ENCODE assay signal across 8 cellular contexts in the genomic region with DNA sequence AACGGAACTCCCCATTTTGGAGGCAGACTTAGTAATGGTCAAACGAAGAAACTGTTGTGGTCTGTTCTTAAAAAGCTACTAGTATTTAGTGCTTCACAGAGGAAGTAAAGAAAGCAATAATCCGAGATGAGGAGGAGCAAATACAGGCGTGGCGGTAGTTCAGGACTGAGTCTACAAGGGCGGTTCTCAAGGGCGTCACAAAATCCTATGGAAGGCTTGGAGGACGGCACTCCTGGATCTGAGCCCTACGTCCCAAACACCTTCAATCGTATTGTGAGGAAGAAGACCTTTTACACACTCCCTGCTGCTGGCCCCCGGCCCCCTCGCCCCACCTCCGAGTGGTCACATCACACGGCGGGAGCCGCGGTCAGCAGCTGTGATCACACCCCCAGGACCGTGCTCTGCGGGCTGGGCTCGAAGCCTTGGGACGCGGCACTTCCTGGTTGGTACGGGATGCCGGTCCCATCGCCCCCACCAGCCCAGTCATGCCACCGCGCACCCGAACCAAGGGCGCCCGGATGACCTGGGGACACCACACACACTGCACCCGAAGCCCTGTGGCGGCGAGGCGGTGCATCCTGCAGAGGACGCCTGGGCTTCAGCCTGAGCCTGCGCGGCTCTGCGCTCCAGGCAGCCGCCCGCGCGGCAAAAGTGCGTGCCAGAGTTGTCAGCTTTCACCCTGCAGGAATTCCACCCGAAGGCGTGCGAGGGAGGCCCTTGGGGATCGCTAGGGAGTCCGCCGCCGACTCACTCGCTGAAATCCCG. TPM values are rescaled to one million over a fixed set of nuclear protein-coding genes. Genes with fewer than 3 reads are reported as not detected.
A peak's percentile ranks its signal among the peaks of the same experiment; 100 is the strongest.
DNase-seq lines count a peak whose midpoint lies in the region; ATAC-seq lines count a peak whose summit lies in the region.

No MANE protein-coding gene starts in this region.

- H3K9ac ChIP-seq in endocrine pancreas (ENCODE audit: control insufficient read depth, insufficient read depth, low read length) (peak overlapping the region; percentile 58), mesendoderm (ENCODE audit: low read length) (peak overlapping the region; percentile 71)

- H3K27me3 ChIP-seq in endocrine pancreas (ENCODE audit: control insufficient read depth, insufficient read depth, low read length) (no peaks in the 10 kb centered on the region), mesendoderm (ENCODE audit: insufficient read depth, low read length, poor library complexity) (peaks cover 2% of the 10 kb centered on the region)

- no peaks in the 10 kb centered on the region for H3K79me2 ChIP-seq in mesendoderm (ENCODE audit: control insufficient read depth, insufficient read depth, low read length)

- peaks cover 18% of the 10 kb centered on the region for H3K4me1 Mint-ChIP-seq in activated CD4-positive, alpha-beta memory T cell treated with anti-CD3 and anti-CD28 coated beads for 36 hours (ENCODE audit: low read depth)
- peaks cover 19 to 20% of the 10 kb centered on the region in 2 donors for H3K4me1 Mint-ChIP-seq in stimulated activated naive B cell treated with anti-CD40 and anti-IgM and Interleukin-4, amounts not matched to agents 10 μg/mL and 1 μg/mL and 100 μg/mL, for 72 hours

- H3K36me3 Mint-ChIP-seq in activated CD4-positive, alpha-beta memory T cell treated with anti-CD3 and anti-CD28 coated beads for 36 hours, result no peaks in the 10 kb centered on the region
- no peaks in the 10 kb centered on the region for H3K36me3 Mint-ChIP-seq in stimulated activated naive B cell treated with anti-CD40 and anti-IgM and Interleukin-4, amounts not matched to agents 10 μg/mL and 1 μg/mL and 100 μg/mL, for 72 hours

- no peak overlapping the region for H3K27ac Mint-ChIP-seq in activated CD4-positive, alpha-beta memory T cell treated with anti-CD3 and anti-CD28 coated beads for 36 hours
- H3K27ac Mint-ChIP-seq in stimulated activated naive B cell treated with anti-CD40 and anti-IgM and Interleukin-4, amounts not matched to agents 10 μg/mL and 1 μg/mL and 100 μg/mL, for 72 hours, result peak overlapping the region; percentile 65

- no peak overlapping the region for H3K27ac ChIP-seq in mesendoderm (ENCODE audit: low read depth, low read length)

- no peak overlapping the region for H2BK15ac ChIP-seq in mesendoderm (replicated peaks; ENCODE audit: low read depth)

- H3K9me3 Mint-ChIP-seq in activated CD4-positive, alpha-beta memory T cell treated with anti-CD3 and anti-CD28 coated beads for 36 hours, result no peaks in the 10 kb centered on the region
- H3K9me3 Mint-ChIP-seq in stimulated activated naive B cell treated with anti-CD40 and anti-IgM and Interleukin-4, amounts not matched to agents 10 μg/mL and 1 μg/mL and 100 μg/mL, for 72 hours, result peaks cover 0 to 2% of the 10 kb centered on the region in 2 donors

- H3K79me1 ChIP-seq in mesendoderm (ENCODE audit: low read length), result no peaks in the 10 kb centered on the region

- no peak overlapping the region for H3K4ac ChIP-seq in mesendoderm (ENCODE audit: low read depth, low read length)

- H3K9me3 ChIP-seq in endocrine pancreas (ENCODE audit: control insufficient read depth, low read length), result no peaks in the 10 kb centered on the region

- no CpG with 5 or more reads among the region's 52 CpGs for WGBS in mesendoderm (ENCODE audit: extremely low coverage, insufficient coverage, low lambda C conversion rate)

- POLR2A ChIA-PET in activated CD4-positive, alpha-beta memory T cell treated with anti-CD3 and anti-CD28 coated beads for 36 hours (lab: Charles Lee), result no interaction called here

- H3K4me2 ChIP-seq in mesendoderm (ENCODE audit: low read length), result peak overlapping the region; percentile 98

- no peak overlapping the region for H3K23ac ChIP-seq in mesendoderm (ENCODE audit: low read length)

- ATAC-seq in GM18511 (IDR thresholded peaks at IDR 0.05; ENCODE audit: unreplicated experiment), result peak; percentile 58
- peak; percentile 52 for ATAC-seq in HG02884 (IDR thresholded peaks at IDR 0.05; ENCODE audit: unreplicated experiment)
- ATAC-seq in stimulated activated naive B cell treated with anti-CD40 and anti-IgM and Interleukin-4, amounts not matched to agents 10 μg/mL and 1 μg/mL and 100 μg/mL, for 72 hours (replicated peaks), result peak; percentile 74 to 84

- H3K36me3 ChIP-seq in endocrine pancreas (ENCODE audit: control insufficient read depth, insufficient read depth, low read length), result no peaks in the 10 kb centered on the region
- no peaks in the 10 kb centered on the region for H3K36me3 ChIP-seq in mesendoderm (ENCODE audit: control insufficient read depth, insufficient read depth, low read length)

- intact Hi-C loops in activated CD4-positive, alpha-beta memory T cell treated with anti-CD3 and anti-CD28 coated beads for 36 hours (cut with micrococcal nuclease), result no loop called here

- CTCF ChIA-PET in activated CD4-positive, alpha-beta memory T cell treated with anti-CD3 and anti-CD28 coated beads for 36 hours (lab: Charles Lee), result interaction anchor here (1.6 kb wide), 1 partner anchor 107 kb away, joined by 4 read pairs; no protein-coding TSS in a partner anchor

- H4K5ac ChIP-seq in mesendoderm (ENCODE audit: low read length), result no peak overlapping the region

- H3K4me1 ChIP-seq in endocrine pancreas (ENCODE audit: control insufficient read depth, insufficient read depth, low read length) (no peaks in the 10 kb centered on the region), mesendoderm (ENCODE audit: control insufficient read depth, low read depth, low read length) (peaks cover 6% of the 10 kb centered on the region)

- peaks cover 39% of the 10 kb centered on the region for H3K27me3 Mint-ChIP-seq in activated CD4-positive, alpha-beta memory T cell treated with anti-CD3 and anti-CD28 coated beads for 36 hours
- H3K27me3 Mint-ChIP-seq in stimulated activated naive B cell treated with anti-CD40 and anti-IgM and Interleukin-4, amounts not matched to agents 10 μg/mL and 1 μg/mL and 100 μg/mL, for 72 hours, result peaks cover 40 to 48% of the 10 kb centered on the region in 2 donors

- H3K4me3 ChIP-seq in endocrine pancreas (ENCODE audit: control insufficient read depth, insufficient read depth, low read length) (peak overlapping the region; percentile 42), mesendoderm (ENCODE audit: low read length) (peak overlapping the region; percentile 66)

- peak overlapping the region; percentile 90 for H3K56ac ChIP-seq in mesendoderm (ENCODE audit: low read length)

- no peak overlapping the region for H2BK120ac ChIP-seq in mesendoderm (ENCODE audit: low read depth, low read length)

- peak overlapping the region; percentile 72 for H3K4me3 Mint-ChIP-seq in activated CD4-positive, alpha-beta memory T cell treated with anti-CD3 and anti-CD28 coated beads for 36 hours
- peak overlapping the region; percentile 74 to 86 for H3K4me3 Mint-ChIP-seq in stimulated activated naive B cell treated with anti-CD40 and anti-IgM and Interleukin-4, amounts not matched to agents 10 μg/mL and 1 μg/mL and 100 μg/mL, for 72 hours

- H2AK5ac ChIP-seq in mesendoderm (ENCODE audit: low read length), result no peak overlapping the region

- H4K8ac ChIP-seq in mesendoderm (ENCODE audit: low read depth, low read length), result no peak overlapping the region

- H2BK5ac ChIP-seq in mesendoderm (ENCODE audit: low read length), result no peak overlapping the region

- DNase-seq in AG08395 (ENCODE audit: low spot score), result peak; percentile 91
- DNase-seq in NCI-H446 (lab: John Stamatoyannopoulos, UW), result peak; percentile 50 to 68
- peak; percentile 68 for DNase-seq in activated CD4-positive, alpha-beta memory T cell treated with anti-CD3 and anti-CD28 coated beads for 36 hours
- DNase-seq in mesendoderm, result peak; percentile 67
- peak; percentile 6 for DNase-seq in stimulated activated naive B cell treated with anti-CD40 and anti-IgM and Interleukin-4, amounts not matched to agents 10 μg/mL and 1 μg/mL and 100 μg/mL, for 72 hours

- H3K18ac ChIP-seq in mesendoderm (ENCODE audit: low read length), result peak overlapping the region; percentile 5

RNA-seq across cellular contexts. Expression of gene PLD1, which starts 0.6 kb away (rescaled TPM):
- 1 to 10 TPM in 1 of 2 experiments, under 1 TPM in 1; 0.99 to 1.4 TPM for total RNA-seq in activated CD4-positive, alpha-beta memory T cell treated with anti-CD3 and anti-CD28 coated beads for 36 hours
- 0.42 TPM for polyA plus RNA-seq in mesendoderm (2013, experiment 1 of 2)
- 0.56 TPM for polyA plus RNA-seq in mesendoderm (2013, experiment 2 of 2)

RNA-seq across cellular contexts. Expression of gene TMEM212, which starts 33.5 kb away (rescaled TPM):
- not detected for total RNA-seq in activated CD4-positive, alpha-beta memory T cell treated with anti-CD3 and anti-CD28 coated beads for 36 hours
- not detected for polyA plus RNA-seq in mesendoderm (2013, experiment 1 of 2)
- not detected for polyA plus RNA-seq in mesendoderm (2013, experiment 2 of 2)

Comparison
In these comparisons a context has a peak if more than half of its experiments do, and no peak if none do; other contexts are left out.
1. DNase-seq: peak in every context shown above with its lines; median percentile 91 in AG08395; 68 in activated CD4-positive, alpha-beta memory T cell treated with anti-CD3 and anti-CD28 coated beads for 36 hours; 67 in mesendoderm; 59 in NCI-H446; 6 in stimulated activated naive B cell treated with anti-CD40 and anti-IgM and Interleukin-4, amounts not matched to agents 10 μg/mL and 1 μg/mL and 100 μg/mL, for 72 hours.